ENCODE assay signal across 8 cellular contexts in genomic region chr22:21646608-21647590, GRCh38. TPM values are rescaled to one million over a fixed set of nuclear protein-coding genes. Genes with fewer than 3 reads are reported as not detected.
DNase-seq lines count a peak whose midpoint lies in the region; ATAC-seq and TF ChIP-seq lines count a peak whose summit lies in the region.

No MANE protein-coding gene starts in this region.

- no peaks in the 10 kb centered on the region for H3K9me3 ChIP-seq in BE2C
- no peaks in the 10 kb centered on the region for H3K9me3 ChIP-seq in HEK293 (ENCODE audit: control insufficient read depth, insufficient read depth, low read depth, low read length)

- no peak overlapping the region for H3K4me3 ChIP-seq in BE2C (ENCODE audit: low read depth, low read length)
- H3K4me3 ChIP-seq in HEK293 (ENCODE audit: low read depth, low read length), result no peak overlapping the region
- H3K4me3 ChIP-seq in dorsolateral prefrontal cortex, result no peak overlapping the region

- H3K36me3 ChIP-seq in BE2C (peaks cover 8% of the 10 kb centered on the region; the same call in 1 of the 2 replicates), HEK293 (ENCODE audit: control insufficient read depth in 2 of 2, insufficient read depth in 1 of 2, low read length in 2 of 2) (peaks cover 0 to 43% of the 10 kb centered on the region in 2 experiments; a peak in 2 of 3 replicates)

- POLR2A ChIA-PET in HEK293 (lab: Yijun Ruan, JAX), result interaction anchor here (0.8 to 1.7 kb wide), 5 partner anchors 11 to 21 kb away, joined by 3 to 7 read pairs (median 3); partner anchors contain the start of genes PPIL2 and YDJC

- no peaks in the 10 kb centered on the region for H3K27me3 ChIP-seq in BE2C
- no peaks in the 10 kb centered on the region for H3K27me3 ChIP-seq in dorsolateral prefrontal cortex

- CTCF ChIA-PET in HEK293 (lab: Yijun Ruan, JAX), result interaction anchor here (0.6 to 4.5 kb wide), 19 partner anchors 9 to 648 kb away, joined by 3 to 56 read pairs (median 5); partner anchors contain the start of genes CCDC116, PPIL2 and YDJC

- H3K4me1 ChIP-seq in BE2C (no peaks in the 10 kb centered on the region), HEK293 (ENCODE audit: control insufficient read depth, insufficient read depth, low read length) (no peaks in the 10 kb centered on the region)

- H3K27ac ChIP-seq in HEK293 (ENCODE audit: extremely low read depth, low read depth, low read length) (no peak overlapping the region), dorsolateral prefrontal cortex (no peak overlapping the region)

- peak; percentile 80 for DNase-seq in BE2C
- peak; percentile 71 for DNase-seq in NCI-H748 treated with DMSO at 0.1 percent for 48 hours (lab: John Stamatoyannopoulos, UW)
- peak; percentile 45 to 67 for DNase-seq in activated CD4-positive, alpha-beta T cell treated with anti-CD3 and anti-CD28 coated beads, Interleukin-2, amount 50 U/mL, for 24 hours (ENCODE audit: low read depth in 1 of 2, low spot score in 1 of 2)
- DNase-seq in dorsolateral prefrontal cortex, result peak in 9 of 10 donors; percentile 53 to 90 (median 74)
- DNase-seq in medulla oblongata (ENCODE audit: extremely low spot score), result peak; percentile 85
- peak; percentile 52 to 60 for DNase-seq in stimulated activated CD8-positive, alpha-beta memory T cell treated with anti-CD3 and anti-CD28 coated beads, Interleukin-4, amount 100 ng/mL, for 1 hour (ENCODE audit: low read depth in 2 of 2, low spot score in 1 of 2)

- intact Hi-C loops in dorsolateral prefrontal cortex (cut with DNase I), result no loop called here

- no peak for ATAC-seq in HG02678 (IDR thresholded peaks at IDR 0.05; ENCODE audit: unreplicated experiment)

- TF ChIP-seq CTCF in BE2C (IDR thresholded peaks at IDR 0.05; ENCODE audit: low read depth, low read length) (peak; percentile 94), HEK293 (tag by site-specific recombination; IDR thresholded peaks at IDR 0.05) (peak; percentile 83), dorsolateral prefrontal cortex (IDR thresholded peaks at IDR 0.05 in 54 of 56, conservative IDR thresholded peaks at IDR 0.05 in 2 of 56; ENCODE audit: low read depth in 1 of 56, partially characterized antibody in 56 of 56) (peak; percentile 43 to 97 (median 84))

TF ChIP-seq in HEK293, 187 proteins besides CTCF, POLR2A, EP300 and RAD21:
- TF ChIP-seq ZBTB6 (tag by site-specific recombination; IDR thresholded peaks at IDR 0.05) (no peak), ZNF501 (tag by site-specific recombination; IDR thresholded peaks at IDR 0.05) (no peak), ZNF146 (tag by site-specific recombination; IDR thresholded peaks at IDR 0.05) (no peak), ZNF2 (tag by site-specific recombination; IDR thresholded peaks at IDR 0.05) (no peak), ZNF514 (tag by site-specific recombination; IDR thresholded peaks at IDR 0.05) (no peak), ZNF211 (tag by site-specific recombination; IDR thresholded peaks at IDR 0.05; ENCODE audit: low read depth) (no peak), ZNF354C (tag by site-specific recombination; IDR thresholded peaks at IDR 0.05; ENCODE audit: borderline replicate concordance, low read depth) (no peak), ZNF624 (tag by site-specific recombination; IDR thresholded peaks at IDR 0.05) (no peak), ZNF292 (tag by site-specific recombination; IDR thresholded peaks at IDR 0.05; ENCODE audit: borderline replicate concordance, low read depth) (no peak), ZNF488 (tag by site-specific recombination; IDR thresholded peaks at IDR 0.05) (no peak), ZNF266 (tag by site-specific recombination; IDR thresholded peaks at IDR 0.05; ENCODE audit: low read depth) (no peak), ZNF776 (tag by site-specific recombination; IDR thresholded peaks at IDR 0.05; ENCODE audit: borderline replicate concordance) (no peak), SALL2 (tag by site-specific recombination; IDR thresholded peaks at IDR 0.05; ENCODE audit: borderline replicate concordance) (no peak), BCL11B (tag by site-specific recombination; IDR thresholded peaks at IDR 0.05; ENCODE audit: low read depth) (no peak), KLF9 (tag by site-specific recombination; IDR thresholded peaks at IDR 0.05; ENCODE audit: low read depth) (no peak), ZNF654 (tag by site-specific recombination; IDR thresholded peaks at IDR 0.05; ENCODE audit: low read depth) (peak; percentile 93), PBX3 (CRISPR knock-in tag; IDR thresholded peaks at IDR 0.05) (no peak), ZFP37 (tag by site-specific recombination; IDR thresholded peaks at IDR 0.05) (no peak), REPIN1 (tag by site-specific recombination; IDR thresholded peaks at IDR 0.05; ENCODE audit: low read depth) (no peak), ZNF639 (tag by site-specific recombination; IDR thresholded peaks at IDR 0.05) (0 out of 2 replicates have a peak, but pooled peaks have one; percentile 26), ZBTB48 (tag by site-specific recombination; IDR thresholded peaks at IDR 0.05) (0 out of 2 replicates have a peak, but pooled peaks have one; percentile 36), ZBTB17 (tag by site-specific recombination; IDR thresholded peaks at IDR 0.05) (peak; percentile 96), ZNF121 (tag by site-specific recombination; IDR thresholded peaks at IDR 0.05) (peak; percentile 96)
TF ChIP-seq in HEK293: peak in this region for 5.

RNA-seq across cellular contexts. Expression of gene SDF2L1, which starts 4.8 kb away (rescaled TPM):
- polyA plus RNA-seq in BE2C (2012; ENCODE audit: insufficient read depth, insufficient read length, low read depth), result 204 TPM
- total RNA-seq in dorsolateral prefrontal cortex, result 10 to 100 TPM in 86 of 120 experiments, 1 to 10 TPM in 34; 4.9 to 43.3 (median 11.4) TPM

RNA-seq across cellular contexts. Expression of gene CCDC116, which starts 14.3 kb away (rescaled TPM):
- polyA plus RNA-seq in BE2C (2012; ENCODE audit: insufficient read depth, insufficient read length, low read depth), result 0.51 TPM
- total RNA-seq in dorsolateral prefrontal cortex, result 1 to 10 TPM in 29 of 120 experiments, under 1 TPM in 82, not detected in 9; 0.20 to 2.8 (median 0.68) TPM

RNA-seq across cellular contexts. Expression of gene YDJC, which starts 17.1 kb away (rescaled TPM):
- polyA plus RNA-seq in BE2C (2012; ENCODE audit: insufficient read depth, insufficient read length, low read depth), result 122 TPM
- 10 to 100 TPM in 117 of 120 experiments, 1 to 10 TPM in 3; 9.3 to 19.5 (median 14.6) TPM for total RNA-seq in dorsolateral prefrontal cortex

RNA-seq across cellular contexts. Expression of gene PPIL2, which starts 18.9 kb away (rescaled TPM):
- polyA plus RNA-seq in BE2C (2012; ENCODE audit: insufficient read depth, insufficient read length, low read depth), result 72.2 TPM
- 10 to 100 TPM; 27.4 to 65.8 (median 42.2) TPM for total RNA-seq in dorsolateral prefrontal cortex
